Comparison of ENCODE assay signal across 10 cellular contexts in the genomic region with DNA sequence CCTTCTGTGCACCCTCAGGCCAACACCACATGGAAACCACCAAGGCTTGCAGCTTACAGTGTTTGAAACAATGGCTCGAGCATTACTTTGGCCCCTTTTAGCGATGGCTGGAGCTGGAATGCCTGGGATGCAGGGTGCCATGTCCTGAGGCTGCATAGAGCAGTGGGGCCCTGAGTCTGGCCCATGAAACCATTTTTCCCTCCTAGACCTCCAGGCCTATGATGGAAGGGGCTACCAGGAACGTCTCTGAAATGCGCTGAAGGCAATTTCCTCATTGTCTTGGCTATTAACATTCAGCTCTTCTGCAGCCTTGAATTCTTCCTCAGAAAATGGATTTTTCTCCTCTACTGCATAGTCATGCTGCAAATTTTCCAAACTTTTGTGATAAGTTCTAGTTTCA.
"Had no signal": no experiment of that assay in that cellular context is flagged by ENCODE, and none has a peak within 500 bp of the region (broad histone marks: within the 10 kb centered on the region; RNA-seq: fewer than 3 reads in every experiment).

No MANE protein-coding gene starts in this region.

- DNase-seq: GM23248, GOT3, H9, HCEC 1CT, HFFc6, KG1 had no signal

- H3K27ac Mint-ChIP-seq: H9, HFFc6, IgD-negative memory B cell had no signal

- H3K27ac ChIP-seq: GM23248, HL-60 had no signal

- FAIRE-seq: H54, HepG2 had no signal

- ATAC-seq: HepG2 had no signal

- H2AFZ ChIP-seq: GM23248 had no signal

- H3K9ac ChIP-seq: GM23248 had no signal

- H3K4me3 Mint-ChIP-seq: H9, HFFc6 had no signal

- H3K4me3 ChIP-seq: GM23248 had no signal

- H3K4me1 Mint-ChIP-seq: H9 had no signal
